12 cellular contexts compared by ENCODE assay signal in genomic region chr4:77047037-77047436, GRCh38. TPM values are rescaled to one million over a fixed set of nuclear protein-coding genes. Genes with fewer than 3 reads are reported as not detected.
DNase-seq lines count a peak whose midpoint lies in the region; FAIRE-seq and TF ChIP-seq lines count a peak whose summit lies in the region.
"Had no signal": no experiment of that assay in that cellular context is flagged by ENCODE, and none has a peak within 500 bp of the region (broad histone marks: within the 10 kb centered on the region; RNA-seq: fewer than 3 reads in every experiment).

No MANE protein-coding gene starts in this region.

- peaks cover 34% of the 10 kb centered on the region for H3K36me3 Mint-ChIP-seq in Calu3 (ENCODE audit: insufficient read depth, unreplicated experiment)

- no peaks in the 10 kb centered on the region for H3K4me1 Mint-ChIP-seq in Calu3 (ENCODE audit: low read depth, unreplicated experiment)

- H3K4me3 ChIP-seq in OCI-LY3 (ENCODE audit: low read length), result no peak overlapping the region
- no peak overlapping the region for H3K4me3 ChIP-seq in epithelial cell of proximal tubule (ENCODE audit: low read depth, low read length)
- H3K4me3 ChIP-seq in small intestine (ENCODE audit: low read depth in 1 of 2, low read length in 2 of 2), result no peak overlapping the region
- H3K4me3 ChIP-seq: BLaER1 had no signal

- no peaks in the 10 kb centered on the region for H3K27me3 ChIP-seq in OCI-LY3 (ENCODE audit: low read depth, low read length)
- no peaks in the 10 kb centered on the region for H3K27me3 ChIP-seq in small intestine (ENCODE audit: control insufficient read depth in 2 of 2, insufficient read depth in 2 of 2, low read length in 2 of 2)
- H3K27me3 ChIP-seq: BLaER1 had no signal

- no peak overlapping the region for H3K27ac ChIP-seq in OCI-LY3 (ENCODE audit: low read length)
- no peak overlapping the region for H3K27ac ChIP-seq in small intestine (ENCODE audit: low read depth in 1 of 2, low read length in 1 of 2)
- H3K27ac ChIP-seq: BLaER1 had no signal

- DNase-seq in NCI-H510A treated with DMSO at 0.1 percent for 48 hours (lab: John Stamatoyannopoulos, UW) (peak; percentile 37), NCI-H510A (lab: John Stamatoyannopoulos, UW) (no peak), epithelial cell of proximal tubule (ENCODE audit: low read depth) (no peak), small intestine (peak; percentile 15), dedifferentiated amniotic fluid mesenchymal stem cell (ENCODE audit: extremely low spot score) (no peak), DMS153 treated with DMSO at 0.1 percent for 48 hours (lab: John Stamatoyannopoulos, UW; ENCODE audit: unreplicated experiment) (no peak), Calu3 (no peak)
- DNase-seq: activated effector memory CD4-positive, alpha-beta T cell treated with Interleukin-2 at 50 U/mL for 16 hours; GOT3; NCI-H526 treated with DMSO at 0.1 percent for 48 hours had no signal

- H3K4me1 ChIP-seq in OCI-LY3 (ENCODE audit: low read length) (no peaks in the 10 kb centered on the region), small intestine (ENCODE audit: control insufficient read depth in 2 of 2, insufficient read depth in 1 of 2, low read depth in 1 of 2, low read length in 1 of 2) (no peaks in the 10 kb centered on the region)
- H3K4me1 ChIP-seq: BLaER1 had no signal

- H3K9ac ChIP-seq in OCI-LY3 (ENCODE audit: low read length), result no peak overlapping the region
- H3K9ac ChIP-seq: BLaER1 had no signal

- H3K4me2 ChIP-seq in OCI-LY3 (ENCODE audit: low read length), result no peak overlapping the region
- H3K4me2 ChIP-seq: BLaER1 had no signal

- no peak overlapping the region for H2AFZ ChIP-seq in OCI-LY3 (ENCODE audit: low read depth, low read length)

- H4K20me1 ChIP-seq in OCI-LY3 (ENCODE audit: insufficient read depth, low read length), result no peaks in the 10 kb centered on the region; the same call in 1 of the 2 replicates

- no peaks in the 10 kb centered on the region for H3K79me2 ChIP-seq in OCI-LY3 (ENCODE audit: low read length)

- H3K9me3 ChIP-seq in OCI-LY3 (ENCODE audit: insufficient read depth, low read length) (no peaks in the 10 kb centered on the region), small intestine (ENCODE audit: control insufficient read depth, low read depth) (no peaks in the 10 kb centered on the region)
- H3K9me3 ChIP-seq: BLaER1 had no signal

- intact Hi-C loops in Calu3 (cut with micrococcal nuclease; ENCODE audit: unreplicated experiment), result no loop called here

- no TSS peak for BruUV-seq in Calu3 (replicated peaks; lab: Mats Ljungman, UMichigan)

- no peak overlapping the region for H3K27ac Mint-ChIP-seq in Calu3 (ENCODE audit: unreplicated experiment)

- CTCF ChIA-PET in Calu3 (lab: Charles Lee), result interaction anchor here (1.1 kb wide), 1 partner anchor 156 kb away, joined by 7 read pairs; no protein-coding TSS in a partner anchor

- 0 out of 2 replicates have a peak, but pooled peaks have one; percentile 8 for TF ChIP-seq CTCF in OCI-LY3 (IDR thresholded peaks at IDR 0.05; ENCODE audit: low read depth, low read length)
- peak; percentile 48 for TF ChIP-seq CTCF in epithelial cell of proximal tubule (conservative IDR thresholded peaks at IDR 0.05; ENCODE audit: low read depth, low read length)
- TF ChIP-seq CTCF in Calu3 (IDR thresholded peaks at IDR 0.05; ENCODE audit: unreplicated experiment), result no peak

- no peaks in the 10 kb centered on the region for H3K27me3 Mint-ChIP-seq in Calu3 (ENCODE audit: unreplicated experiment)

- no peaks in the 10 kb centered on the region for H3K9me3 Mint-ChIP-seq in Calu3 (ENCODE audit: low read depth, unreplicated experiment)

- H3K4me3 Mint-ChIP-seq in Calu3 (ENCODE audit: low read depth, unreplicated experiment), result no peak overlapping the region

- H3K36me3 ChIP-seq in OCI-LY3 (replicated peaks; ENCODE audit: low read depth, low read length) (peaks cover 49% of the 10 kb centered on the region), small intestine (ENCODE audit: control insufficient read depth in 2 of 2, insufficient read depth in 2 of 2, low read length in 2 of 2) (peaks cover 3 to 5% of the 10 kb centered on the region in 2 donors)

- FAIRE-seq in small intestine (lab: Jason Lieb, UNC), result no peak

RNA-seq across cellular contexts. Expression of gene CCNI, which starts 28.8 kb away (rescaled TPM):
- total RNA-seq in epithelial cell of proximal tubule (116 and 200 TPM in 2 replicates), Calu3 (2022) (102 and 136 TPM in 2 replicates)
- 100 to 1,000 TPM in 2 of 3 donors, 10 to 100 TPM in 1; 78.9 to 136 (median 125) TPM for polyA plus RNA-seq in small intestine

Comparison
In these comparisons a context has a peak if more than half of its experiments do, and no peak if none do; other contexts are left out.
1. DNase-seq: peak in NCI-H510A treated with DMSO at 0.1 percent for 48 hours (single experiment) and small intestine (single experiment); none in NCI-H510A (single experiment), epithelial cell of proximal tubule (single experiment), dedifferentiated amniotic fluid mesenchymal stem cell (single experiment), DMS153 treated with DMSO at 0.1 percent for 48 hours (single experiment) and Calu3 (single experiment).